ENCODE assay signal across 1 cellular context in the genomic region with DNA sequence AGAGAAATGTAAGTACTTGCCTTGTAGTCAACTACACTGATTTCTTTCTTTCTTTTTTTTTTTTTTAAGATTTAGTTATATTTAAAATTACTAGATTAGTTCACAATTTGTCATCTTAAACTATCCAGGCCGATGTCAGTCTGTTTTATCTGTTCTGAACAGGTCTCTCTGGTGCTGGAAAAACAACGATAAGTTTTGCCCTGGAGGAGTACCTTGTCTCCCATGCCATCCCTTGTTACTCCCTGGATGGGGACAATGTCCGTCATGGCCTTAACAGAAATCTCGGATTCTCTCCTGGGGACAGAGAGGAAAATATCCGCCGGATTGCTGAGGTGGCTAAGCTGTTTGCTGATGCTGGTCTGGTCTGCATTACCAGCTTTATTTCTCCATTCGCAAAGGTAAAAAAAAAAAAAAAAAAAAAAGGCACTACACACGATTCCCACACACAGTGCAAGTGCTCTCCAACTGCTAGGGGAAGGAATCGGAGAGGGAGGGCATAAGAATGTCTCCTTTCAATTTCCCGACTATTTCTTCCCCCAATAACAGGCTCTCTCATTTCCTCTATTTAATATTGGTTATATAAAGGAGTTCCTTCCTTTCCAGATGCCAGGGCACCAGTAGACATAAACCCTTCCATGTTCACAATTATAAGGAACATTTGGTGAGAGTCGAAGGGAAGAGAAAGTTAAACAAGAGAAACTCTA.
TF ChIP-seq lines count a peak whose summit lies in the region.

No MANE protein-coding gene starts in this region.

TF ChIP-seq in endothelial cell of umbilical vein, 7 proteins besides CTCF, POLR2A, EP300 and RAD21 (continued from another document):
- TF ChIP-seq FOS (IDR thresholded peaks at IDR 0.05; ENCODE audit: borderline replicate concordance, insufficient read depth, low read length) (no peak), POLR2AphosphoS5 (IDR thresholded peaks at IDR 0.05; ENCODE audit: insufficient read depth, low read depth, low read length) (no peak), JUN (IDR thresholded peaks at IDR 0.05; ENCODE audit: borderline replicate concordance, insufficient read depth, insufficient read length, low read depth) (no peak), MYC (IDR thresholded peaks at IDR 0.05; ENCODE audit: low read depth, low read length) (no peak)
